Comparison of ENCODE assay signal across 7 cellular contexts in genomic region chr2:61538920-61539559, GRCh38.
DNase-seq lines count a peak whose midpoint lies in the region; ATAC-seq lines count a peak whose summit lies in the region.

No MANE protein-coding gene starts in this region.

- DNase-seq in NCI-H1436 (lab: John Stamatoyannopoulos, UW): peak; percentile 66
- DNase-seq in T-helper 9 cell: peak; percentile 20
- peak; percentile 50 for DNase-seq in central memory CD4-positive, alpha-beta T cell
- DNase-seq in medulla oblongata (ENCODE audit: extremely low spot score): peak; percentile 42
- peak; percentile 11 for DNase-seq in stimulated activated CD8-positive, alpha-beta memory T cell treated with anti-CD3 and anti-CD28 coated beads, Interleukin-12 subunit alpha, Interleukin-12 subunit beta, amount 100 ng/mL, for 4 hours (ENCODE audit: low read depth)

- peak; percentile 4 for ATAC-seq in GM19395 (IDR thresholded peaks at IDR 0.05; ENCODE audit: unreplicated experiment)
- no peak for ATAC-seq in GM19324 (IDR thresholded peaks at IDR 0.05; ENCODE audit: low FRiP score, unreplicated experiment)

Comparison
In these comparisons a context has a peak if more than half of its experiments do, and no peak if none do; other contexts are left out.
1. DNase-seq: peak in every context shown above with its lines; median percentile 66 in NCI-H1436; 50 in central memory CD4-positive, alpha-beta T cell; 42 in medulla oblongata; 20 in T-helper 9 cell; 11 in stimulated activated CD8-positive, alpha-beta memory T cell treated with anti-CD3 and anti-CD28 coated beads, Interleukin-12 subunit alpha, Interleukin-12 subunit beta, amount 100 ng/mL, for 4 hours.